1 cellular context compared by ENCODE assay signal in the genomic region with DNA sequence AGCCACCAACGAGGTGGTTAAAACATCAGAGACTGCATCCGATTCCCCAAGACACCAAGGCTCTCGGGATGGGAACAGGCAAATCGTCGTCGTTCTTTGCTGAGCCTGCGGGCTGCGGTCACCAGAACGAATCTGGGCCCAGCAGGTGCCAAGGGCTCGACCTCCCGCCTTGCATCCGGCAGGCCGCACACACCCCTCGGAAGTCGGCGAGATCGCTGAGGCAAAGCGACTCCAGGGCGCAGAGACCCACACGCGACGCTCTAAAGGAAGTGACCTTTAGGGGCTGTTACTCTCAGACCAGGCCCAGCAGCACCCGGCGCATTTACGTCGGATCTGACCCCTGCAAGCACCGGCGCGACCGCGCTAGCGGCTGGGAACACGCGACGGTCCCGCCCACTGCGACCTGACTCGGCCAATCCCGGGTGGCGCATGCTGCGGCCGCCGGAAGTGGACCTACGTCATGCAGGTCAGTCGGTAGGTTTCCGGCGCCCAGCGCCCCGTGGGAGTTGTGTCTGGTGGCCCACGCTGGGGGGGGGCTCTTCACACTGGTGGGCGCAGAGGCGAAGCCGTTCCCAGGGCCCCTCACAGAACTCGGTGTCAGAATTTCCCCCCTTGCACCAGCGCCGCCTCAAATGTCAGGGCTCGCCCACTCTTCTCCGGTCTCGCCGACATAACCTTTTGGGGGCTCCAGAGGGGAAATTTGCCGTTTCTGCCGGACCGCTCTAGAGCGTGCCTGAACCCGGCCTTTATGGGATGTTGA.
TF ChIP-seq lines count a peak whose summit lies in the region.

No MANE protein-coding gene starts in this region.

TF ChIP-seq in K562, 482 proteins besides CTCF, POLR2A, EP300 and RAD21 (continued from another document):
- TF ChIP-seq, protein P1, sequence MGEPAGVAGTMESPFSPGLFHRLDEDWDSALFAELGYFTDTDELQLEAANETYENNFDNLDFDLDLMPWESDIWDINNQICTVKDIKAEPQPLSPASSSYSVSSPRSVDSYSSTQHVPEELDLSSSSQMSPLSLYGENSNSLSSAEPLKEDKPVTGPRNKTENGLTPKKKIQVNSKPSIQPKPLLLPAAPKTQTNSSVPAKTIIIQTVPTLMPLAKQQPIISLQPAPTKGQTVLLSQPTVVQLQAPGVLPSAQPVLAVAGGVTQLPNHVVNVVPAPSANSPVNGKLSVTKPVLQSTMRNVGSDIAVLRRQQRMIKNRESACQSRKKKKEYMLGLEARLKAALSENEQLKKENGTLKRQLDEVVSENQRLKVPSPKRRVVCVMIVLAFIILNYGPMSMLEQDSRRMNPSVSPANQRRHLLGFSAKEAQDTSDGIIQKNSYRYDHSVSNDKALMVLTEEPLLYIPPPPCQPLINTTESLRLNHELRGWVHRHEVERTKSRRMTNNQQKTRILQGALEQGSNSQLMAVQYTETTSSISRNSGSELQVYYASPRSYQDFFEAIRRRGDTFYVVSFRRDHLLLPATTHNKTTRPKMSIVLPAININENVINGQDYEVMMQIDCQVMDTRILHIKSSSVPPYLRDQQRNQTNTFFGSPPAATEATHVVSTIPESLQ (CRISPR knock-in tag; IDR thresholded peaks at IDR 0.05), result 0 out of 2 replicates have a peak, but pooled peaks have one; percentile 19
- TF ChIP-seq HDAC2 (IDR thresholded peaks at IDR 0.05) (no peak; the same call in 1 of the 2 replicates), XRCC5 (IDR thresholded peaks at IDR 0.05; ENCODE audit: low read depth, low read length) (0 out of 2 replicates have a peak, but pooled peaks have one; percentile 27), SMAD4 (CRISPR knock-in tag; conservative IDR thresholded peaks at IDR 0.05) (peak; percentile 83)
